2 cellular contexts compared by ENCODE assay signal in the genomic region with DNA sequence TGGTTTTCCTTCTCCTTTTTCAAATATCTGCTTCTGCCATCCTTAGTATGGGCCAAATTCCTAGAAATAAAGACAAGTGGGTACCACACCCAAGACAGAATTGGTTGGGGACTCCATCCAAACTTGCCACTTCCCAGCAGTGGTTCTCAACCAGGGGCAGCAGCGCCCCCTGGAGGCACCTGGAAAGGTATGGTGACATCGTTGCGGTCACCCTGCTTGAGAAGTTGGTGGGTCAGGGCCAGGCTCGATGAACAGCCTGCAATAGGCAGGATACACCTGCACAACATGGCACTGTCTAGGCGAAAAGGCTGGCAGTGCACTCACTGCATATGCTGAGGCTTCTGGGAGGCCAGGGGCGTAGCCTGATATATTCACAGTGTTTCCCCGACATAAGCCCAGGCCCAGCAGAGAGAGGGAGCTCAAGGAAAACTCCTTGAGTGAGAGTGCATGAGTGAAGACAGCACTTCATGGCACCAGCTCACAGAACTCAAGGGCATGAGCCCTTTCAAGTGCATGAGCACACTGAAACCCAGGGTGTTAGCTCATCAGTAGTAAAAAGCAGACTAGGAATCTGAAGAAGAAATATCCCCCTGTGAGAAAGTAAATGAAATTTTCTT.
TF ChIP-seq lines count a peak whose summit lies in the region.

No MANE protein-coding gene starts in this region.

TF ChIP-seq in K562, 482 proteins besides CTCF, POLR2A, EP300 and RAD21:
- TF ChIP-seq ESRRA (IDR thresholded peaks at IDR 0.05; ENCODE audit: borderline replicate concordance, low read depth) (peak; percentile 71; the same call in 1 of the 2 replicates), RB1 (IDR thresholded peaks at IDR 0.05; ENCODE audit: low read depth) (peak; percentile 31; the same call in 1 of the 2 replicates), EWSR1 (IDR thresholded peaks at IDR 0.05; ENCODE audit: borderline replicate concordance, low read depth, partially characterized antibody) (no peak), CREB1 (IDR thresholded peaks at IDR 0.05) (no peak), CREB1 (CRISPR knock-in tag; IDR thresholded peaks at IDR 0.05) (0 out of 2 replicates have a peak, but pooled peaks have one; percentile 32), OTX1 (CRISPR knock-in tag; IDR thresholded peaks at IDR 0.05) (no peak), PHTF2 (CRISPR knock-in tag; IDR thresholded peaks at IDR 0.05) (no peak), BACH1 (tag; IDR thresholded peaks at IDR 0.05) (no peak), JUND (IDR thresholded peaks at IDR 0.05; ENCODE audit: borderline replicate concordance, low read depth, low read length) (peak; percentile 37; the same call in 1 of the 2 replicates), JUND (tag; IDR thresholded peaks at IDR 0.05; ENCODE audit: borderline replicate concordance, low read depth, low read length) (no peak), CEBPB (tag; IDR thresholded peaks at IDR 0.05) (peak; percentile 59), CREM (IDR thresholded peaks at IDR 0.05; ENCODE audit: low read depth) (peak; percentile 47), CTCFL (IDR thresholded peaks at IDR 0.05; ENCODE audit: borderline replicate concordance, insufficient read depth, low read depth, low read length, poor library complexity, severe bottlenecking) (peak; percentile 51), ILK (tag; IDR thresholded peaks at IDR 0.05; ENCODE audit: borderline replicate concordance, low read depth) (no peak), CBFB (CRISPR knock-in tag; IDR thresholded peaks at IDR 0.05) (peak; percentile 70; the same call in 1 of the 2 replicates), SMC3 (conservative IDR thresholded peaks at IDR 0.05; ENCODE audit: insufficient read depth, low read depth, low read length) (peak; percentile 65), HCFC1 (IDR thresholded peaks at IDR 0.05; ENCODE audit: low read depth, low read length) (0 out of 2 replicates have a peak, but pooled peaks have one; percentile 12), RCOR1 (IDR thresholded peaks at IDR 0.05; ENCODE audit: borderline replicate concordance in 1 of 2, low read depth in 2 of 2, low read length in 2 of 2) (0 out of 4 replicates have a peak, but pooled peaks of 1 of the 2 experiments have one; percentile 29), SOX6 (IDR thresholded peaks at IDR 0.05) (no peak), XRCC5 (IDR thresholded peaks at IDR 0.05; ENCODE audit: low read depth, low read length) (peak; percentile 38; the same call in 1 of the 2 replicates)
- TF ChIP-seq, protein P1, sequence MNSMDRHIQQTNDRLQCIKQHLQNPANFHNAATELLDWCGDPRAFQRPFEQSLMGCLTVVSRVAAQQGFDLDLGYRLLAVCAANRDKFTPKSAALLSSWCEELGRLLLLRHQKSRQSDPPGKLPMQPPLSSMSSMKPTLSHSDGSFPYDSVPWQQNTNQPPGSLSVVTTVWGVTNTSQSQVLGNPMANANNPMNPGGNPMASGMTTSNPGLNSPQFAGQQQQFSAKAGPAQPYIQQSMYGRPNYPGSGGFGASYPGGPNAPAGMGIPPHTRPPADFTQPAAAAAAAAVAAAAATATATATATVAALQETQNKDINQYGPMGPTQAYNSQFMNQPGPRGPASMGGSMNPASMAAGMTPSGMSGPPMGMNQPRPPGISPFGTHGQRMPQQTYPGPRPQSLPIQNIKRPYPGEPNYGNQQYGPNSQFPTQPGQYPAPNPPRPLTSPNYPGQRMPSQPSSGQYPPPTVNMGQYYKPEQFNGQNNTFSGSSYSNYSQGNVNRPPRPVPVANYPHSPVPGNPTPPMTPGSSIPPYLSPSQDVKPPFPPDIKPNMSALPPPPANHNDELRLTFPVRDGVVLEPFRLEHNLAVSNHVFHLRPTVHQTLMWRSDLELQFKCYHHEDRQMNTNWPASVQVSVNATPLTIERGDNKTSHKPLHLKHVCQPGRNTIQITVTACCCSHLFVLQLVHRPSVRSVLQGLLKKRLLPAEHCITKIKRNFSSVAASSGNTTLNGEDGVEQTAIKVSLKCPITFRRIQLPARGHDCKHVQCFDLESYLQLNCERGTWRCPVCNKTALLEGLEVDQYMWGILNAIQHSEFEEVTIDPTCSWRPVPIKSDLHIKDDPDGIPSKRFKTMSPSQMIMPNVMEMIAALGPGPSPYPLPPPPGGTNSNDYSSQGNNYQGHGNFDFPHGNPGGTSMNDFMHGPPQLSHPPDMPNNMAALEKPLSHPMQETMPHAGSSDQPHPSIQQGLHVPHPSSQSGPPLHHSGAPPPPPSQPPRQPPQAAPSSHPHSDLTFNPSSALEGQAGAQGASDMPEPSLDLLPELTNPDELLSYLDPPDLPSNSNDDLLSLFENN (IDR thresholded peaks at IDR 0.05; ENCODE audit: low read depth in 2 of 2, low read length in 2 of 2) = no peak
TF ChIP-seq in K562: peak in this region for 12.

TF ChIP-seq in HepG2, 621 proteins besides CTCF, POLR2A, EP300 and RAD21 (continues in another document):
- TF ChIP-seq ZNF512B (CRISPR knock-in tag; IDR thresholded peaks at IDR 0.05; ENCODE audit: borderline replicate concordance) (no peak), CHD2 (IDR thresholded peaks at IDR 0.05; ENCODE audit: low read depth, low read length) (no peak), ZNF550 (CRISPR knock-in tag; IDR thresholded peaks at IDR 0.05; ENCODE audit: borderline replicate concordance) (no peak), SMAD1 (CRISPR knock-in tag; IDR thresholded peaks at IDR 0.05; ENCODE audit: borderline replicate concordance, low read depth) (no peak; the same call in 1 of the 2 replicates), CEBPG (CRISPR knock-in tag; IDR thresholded peaks at IDR 0.05) (peak; percentile 75), JUND (CRISPR knock-in tag; IDR thresholded peaks at IDR 0.05) (no peak), HMG20B (CRISPR knock-in tag; conservative IDR thresholded peaks at IDR 0.05) (no peak), MNT (IDR thresholded peaks at IDR 0.05) (no peak), ZNF441 (CRISPR knock-in tag; IDR thresholded peaks at IDR 0.05; ENCODE audit: borderline replicate concordance) (no peak), SRY (CRISPR knock-in tag; IDR thresholded peaks at IDR 0.05) (no peak), SP2 (CRISPR knock-in tag; IDR thresholded peaks at IDR 0.05) (no peak), ZNF20 (CRISPR knock-in tag; IDR thresholded peaks at IDR 0.05) (no peak), RXRA (CRISPR knock-in tag; IDR thresholded peaks at IDR 0.05) (0 out of 2 replicates have a peak, but pooled peaks have one; percentile 27), NFYC (CRISPR knock-in tag; IDR thresholded peaks at IDR 0.05) (no peak)
- TF ChIP-seq, protein P2, sequence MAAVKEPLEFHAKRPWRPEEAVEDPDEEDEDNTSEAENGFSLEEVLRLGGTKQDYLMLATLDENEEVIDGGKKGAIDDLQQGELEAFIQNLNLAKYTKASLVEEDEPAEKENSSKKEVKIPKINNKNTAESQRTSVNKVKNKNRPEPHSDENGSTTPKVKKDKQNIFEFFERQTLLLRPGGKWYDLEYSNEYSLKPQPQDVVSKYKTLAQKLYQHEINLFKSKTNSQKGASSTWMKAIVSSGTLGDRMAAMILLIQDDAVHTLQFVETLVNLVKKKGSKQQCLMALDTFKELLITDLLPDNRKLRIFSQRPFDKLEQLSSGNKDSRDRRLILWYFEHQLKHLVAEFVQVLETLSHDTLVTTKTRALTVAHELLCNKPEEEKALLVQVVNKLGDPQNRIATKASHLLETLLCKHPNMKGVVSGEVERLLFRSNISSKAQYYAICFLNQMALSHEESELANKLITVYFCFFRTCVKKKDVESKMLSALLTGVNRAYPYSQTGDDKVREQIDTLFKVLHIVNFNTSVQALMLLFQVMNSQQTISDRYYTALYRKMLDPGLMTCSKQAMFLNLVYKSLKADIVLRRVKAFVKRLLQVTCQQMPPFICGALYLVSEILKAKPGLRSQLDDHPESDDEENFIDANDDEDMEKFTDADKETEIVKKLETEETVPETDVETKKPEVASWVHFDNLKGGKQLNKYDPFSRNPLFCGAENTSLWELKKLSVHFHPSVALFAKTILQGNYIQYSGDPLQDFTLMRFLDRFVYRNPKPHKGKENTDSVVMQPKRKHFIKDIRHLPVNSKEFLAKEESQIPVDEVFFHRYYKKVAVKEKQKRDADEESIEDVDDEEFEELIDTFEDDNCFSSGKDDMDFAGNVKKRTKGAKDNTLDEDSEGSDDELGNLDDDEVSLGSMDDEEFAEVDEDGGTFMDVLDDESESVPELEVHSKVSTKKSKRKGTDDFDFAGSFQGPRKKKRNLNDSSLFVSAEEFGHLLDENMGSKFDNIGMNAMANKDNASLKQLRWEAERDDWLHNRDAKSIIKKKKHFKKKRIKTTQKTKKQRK (IDR thresholded peaks at IDR 0.05; ENCODE audit: low read length) = no peak
- TF ChIP-seq, protein P3, sequence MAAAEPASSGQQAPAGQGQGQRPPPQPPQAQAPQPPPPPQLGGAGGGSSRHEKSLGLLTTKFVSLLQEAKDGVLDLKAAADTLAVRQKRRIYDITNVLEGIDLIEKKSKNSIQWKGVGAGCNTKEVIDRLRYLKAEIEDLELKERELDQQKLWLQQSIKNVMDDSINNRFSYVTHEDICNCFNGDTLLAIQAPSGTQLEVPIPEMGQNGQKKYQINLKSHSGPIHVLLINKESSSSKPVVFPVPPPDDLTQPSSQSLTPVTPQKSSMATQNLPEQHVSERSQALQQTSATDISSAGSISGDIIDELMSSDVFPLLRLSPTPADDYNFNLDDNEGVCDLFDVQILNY (CRISPR knock-in tag; conservative IDR thresholded peaks at IDR 0.05) = 0 out of 2 replicates have a peak, but pooled peaks have one; percentile 17
- TF ChIP-seq, protein P4, sequence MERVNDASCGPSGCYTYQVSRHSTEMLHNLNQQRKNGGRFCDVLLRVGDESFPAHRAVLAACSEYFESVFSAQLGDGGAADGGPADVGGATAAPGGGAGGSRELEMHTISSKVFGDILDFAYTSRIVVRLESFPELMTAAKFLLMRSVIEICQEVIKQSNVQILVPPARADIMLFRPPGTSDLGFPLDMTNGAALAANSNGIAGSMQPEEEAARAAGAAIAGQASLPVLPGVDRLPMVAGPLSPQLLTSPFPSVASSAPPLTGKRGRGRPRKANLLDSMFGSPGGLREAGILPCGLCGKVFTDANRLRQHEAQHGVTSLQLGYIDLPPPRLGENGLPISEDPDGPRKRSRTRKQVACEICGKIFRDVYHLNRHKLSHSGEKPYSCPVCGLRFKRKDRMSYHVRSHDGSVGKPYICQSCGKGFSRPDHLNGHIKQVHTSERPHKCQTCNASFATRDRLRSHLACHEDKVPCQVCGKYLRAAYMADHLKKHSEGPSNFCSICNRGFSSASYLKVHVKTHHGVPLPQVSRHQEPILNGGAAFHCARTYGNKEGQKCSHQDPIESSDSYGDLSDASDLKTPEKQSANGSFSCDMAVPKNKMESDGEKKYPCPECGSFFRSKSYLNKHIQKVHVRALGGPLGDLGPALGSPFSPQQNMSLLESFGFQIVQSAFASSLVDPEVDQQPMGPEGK (CRISPR knock-in tag; IDR thresholded peaks at IDR 0.05) = no peak
- TF ChIP-seq, protein P5, sequence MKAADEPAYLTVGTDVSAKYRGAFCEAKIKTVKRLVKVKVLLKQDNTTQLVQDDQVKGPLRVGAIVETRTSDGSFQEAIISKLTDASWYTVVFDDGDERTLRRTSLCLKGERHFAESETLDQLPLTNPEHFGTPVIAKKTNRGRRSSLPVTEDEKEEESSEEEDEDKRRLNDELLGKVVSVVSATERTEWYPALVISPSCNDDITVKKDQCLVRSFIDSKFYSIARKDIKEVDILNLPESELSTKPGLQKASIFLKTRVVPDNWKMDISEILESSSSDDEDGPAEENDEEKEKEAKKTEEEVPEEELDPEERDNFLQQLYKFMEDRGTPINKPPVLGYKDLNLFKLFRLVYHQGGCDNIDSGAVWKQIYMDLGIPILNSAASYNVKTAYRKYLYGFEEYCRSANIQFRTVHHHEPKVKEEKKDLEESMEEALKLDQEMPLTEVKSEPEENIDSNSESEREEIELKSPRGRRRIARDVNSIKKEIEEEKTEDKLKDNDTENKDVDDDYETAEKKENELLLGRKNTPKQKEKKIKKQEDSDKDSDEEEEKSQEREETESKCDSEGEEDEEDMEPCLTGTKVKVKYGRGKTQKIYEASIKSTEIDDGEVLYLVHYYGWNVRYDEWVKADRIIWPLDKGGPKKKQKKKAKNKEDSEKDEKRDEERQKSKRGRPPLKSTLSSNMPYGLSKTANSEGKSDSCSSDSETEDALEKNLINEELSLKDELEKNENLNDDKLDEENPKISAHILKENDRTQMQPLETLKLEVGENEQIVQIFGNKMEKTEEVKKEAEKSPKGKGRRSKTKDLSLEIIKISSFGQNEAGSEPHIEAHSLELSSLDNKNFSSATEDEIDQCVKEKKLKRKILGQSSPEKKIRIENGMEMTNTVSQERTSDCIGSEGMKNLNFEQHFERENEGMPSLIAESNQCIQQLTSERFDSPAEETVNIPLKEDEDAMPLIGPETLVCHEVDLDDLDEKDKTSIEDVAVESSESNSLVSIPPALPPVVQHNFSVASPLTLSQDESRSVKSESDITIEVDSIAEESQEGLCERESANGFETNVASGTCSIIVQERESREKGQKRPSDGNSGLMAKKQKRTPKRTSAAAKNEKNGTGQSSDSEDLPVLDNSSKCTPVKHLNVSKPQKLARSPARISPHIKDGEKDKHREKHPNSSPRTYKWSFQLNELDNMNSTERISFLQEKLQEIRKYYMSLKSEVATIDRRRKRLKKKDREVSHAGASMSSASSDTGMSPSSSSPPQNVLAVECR (CRISPR knock-in tag; IDR thresholded peaks at IDR 0.05; ENCODE audit: borderline replicate concordance) = no peak
